ENCODE assay signal across 1 cellular context in the genomic region with DNA sequence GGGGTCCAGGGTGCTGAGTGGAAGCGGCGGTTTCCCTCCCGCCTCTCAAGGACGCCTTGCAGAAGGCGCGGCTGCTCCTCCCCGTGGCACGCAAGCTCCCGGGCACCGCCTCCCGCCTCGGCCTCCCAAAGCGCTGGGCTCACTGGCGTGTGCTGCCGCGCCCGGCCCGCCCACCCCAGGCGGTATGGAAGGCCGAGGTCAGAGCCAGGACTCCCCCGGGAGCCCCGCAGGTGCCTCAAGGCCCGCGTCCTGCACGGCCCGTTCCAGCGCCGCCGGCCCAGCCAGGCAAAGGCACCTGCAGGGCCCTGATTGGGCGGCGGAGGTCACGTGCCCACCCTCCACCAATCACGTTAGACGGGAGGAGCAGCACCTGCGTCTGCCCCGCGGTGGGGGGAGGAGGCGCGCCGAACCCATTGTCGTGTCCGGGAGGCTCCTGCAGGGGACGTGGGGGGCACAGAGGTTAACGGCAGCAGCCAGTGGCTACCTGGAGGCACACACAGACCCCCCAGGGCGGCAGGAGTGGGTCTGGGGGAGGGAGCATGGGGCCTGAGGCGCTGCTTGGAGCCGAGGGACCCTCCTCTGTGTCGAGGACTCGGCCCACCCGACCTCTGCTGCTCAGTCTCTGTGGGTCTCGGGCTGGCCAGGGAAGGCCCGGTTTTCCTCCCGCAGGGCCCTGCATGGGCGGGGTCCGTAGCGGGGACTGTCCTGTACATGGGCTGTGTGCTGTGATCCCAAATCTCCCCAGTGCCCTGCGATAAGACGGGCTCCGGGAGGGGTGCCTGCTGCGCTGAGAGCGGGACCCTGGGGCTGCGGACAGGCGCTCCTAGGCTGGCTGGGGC.
TF ChIP-seq lines count a peak whose summit lies in the region.

No MANE protein-coding gene starts in this region.

TF ChIP-seq in K562, 482 proteins besides CTCF, POLR2A, EP300 and RAD21 (continues in another document):
- TF ChIP-seq ZNF699 (CRISPR knock-in tag; IDR thresholded peaks at IDR 0.05; ENCODE audit: insufficient replicate concordance) (no peak), ZNF133 (CRISPR knock-in tag; IDR thresholded peaks at IDR 0.05) (no peak), ILK (tag; IDR thresholded peaks at IDR 0.05; ENCODE audit: borderline replicate concordance, low read depth) (no peak), CEBPB (tag; IDR thresholded peaks at IDR 0.05) (no peak), SIRT6 (IDR thresholded peaks at IDR 0.05; ENCODE audit: low read depth, low read length) (no peak), TBP (optimal IDR thresholded peaks at IDR 0.05; ENCODE audit: low read depth, low read length) (peak; percentile 53), SMAD2 (IDR thresholded peaks at IDR 0.05; ENCODE audit: low read depth, low read length) (no peak), JUND (IDR thresholded peaks at IDR 0.05; ENCODE audit: borderline replicate concordance, low read depth, low read length) (no peak), JUND (tag; IDR thresholded peaks at IDR 0.05; ENCODE audit: borderline replicate concordance, low read depth, low read length) (no peak), POLR3G (IDR thresholded peaks at IDR 0.05; ENCODE audit: extremely low read depth, insufficient read length, insufficient replicate concordance) (no peak), ZKSCAN8 (CRISPR knock-in tag; IDR thresholded peaks at IDR 0.05) (no peak), HNRNPUL1 (IDR thresholded peaks at IDR 0.05; ENCODE audit: low read length) (no peak), ZNF239 (CRISPR knock-in tag; IDR thresholded peaks at IDR 0.05) (no peak), POLR2H (tag; IDR thresholded peaks at IDR 0.05; ENCODE audit: low read depth) (no peak), NFIC (IDR thresholded peaks at IDR 0.05) (0 out of 2 replicates have a peak, but pooled peaks have one; percentile 15), ZNF695 (CRISPR knock-in tag; IDR thresholded peaks at IDR 0.05) (no peak), ZNF41 (CRISPR knock-in tag; conservative IDR thresholded peaks at IDR 0.05) (no peak), SAP30 (IDR thresholded peaks at IDR 0.05; ENCODE audit: borderline replicate concordance, insufficient read depth, low read depth, low read length, poor library complexity, severe bottlenecking) (no peak)
- TF ChIP-seq, protein P1, sequence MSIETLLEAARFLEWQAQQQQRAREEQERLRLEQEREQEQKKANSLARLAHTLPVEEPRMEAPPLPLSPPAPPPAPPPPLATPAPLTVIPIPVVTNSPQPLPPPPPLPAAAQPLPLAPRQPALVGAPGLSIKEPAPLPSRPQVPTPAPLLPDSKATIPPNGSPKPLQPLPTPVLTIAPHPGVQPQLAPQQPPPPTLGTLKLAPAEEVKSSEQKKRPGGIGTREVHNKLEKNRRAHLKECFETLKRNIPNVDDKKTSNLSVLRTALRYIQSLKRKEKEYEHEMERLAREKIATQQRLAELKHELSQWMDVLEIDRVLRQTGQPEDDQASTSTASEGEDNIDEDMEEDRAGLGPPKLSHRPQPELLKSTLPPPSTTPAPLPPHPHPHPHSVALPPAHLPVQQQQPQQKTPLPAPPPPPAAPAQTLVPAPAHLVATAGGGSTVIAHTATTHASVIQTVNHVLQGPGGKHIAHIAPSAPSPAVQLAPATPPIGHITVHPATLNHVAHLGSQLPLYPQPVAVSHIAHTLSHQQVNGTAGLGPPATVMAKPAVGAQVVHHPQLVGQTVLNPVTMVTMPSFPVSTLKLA (conservative IDR thresholded peaks at IDR 0.05): peak; percentile 69 to 75
- TF ChIP-seq, protein P2, sequence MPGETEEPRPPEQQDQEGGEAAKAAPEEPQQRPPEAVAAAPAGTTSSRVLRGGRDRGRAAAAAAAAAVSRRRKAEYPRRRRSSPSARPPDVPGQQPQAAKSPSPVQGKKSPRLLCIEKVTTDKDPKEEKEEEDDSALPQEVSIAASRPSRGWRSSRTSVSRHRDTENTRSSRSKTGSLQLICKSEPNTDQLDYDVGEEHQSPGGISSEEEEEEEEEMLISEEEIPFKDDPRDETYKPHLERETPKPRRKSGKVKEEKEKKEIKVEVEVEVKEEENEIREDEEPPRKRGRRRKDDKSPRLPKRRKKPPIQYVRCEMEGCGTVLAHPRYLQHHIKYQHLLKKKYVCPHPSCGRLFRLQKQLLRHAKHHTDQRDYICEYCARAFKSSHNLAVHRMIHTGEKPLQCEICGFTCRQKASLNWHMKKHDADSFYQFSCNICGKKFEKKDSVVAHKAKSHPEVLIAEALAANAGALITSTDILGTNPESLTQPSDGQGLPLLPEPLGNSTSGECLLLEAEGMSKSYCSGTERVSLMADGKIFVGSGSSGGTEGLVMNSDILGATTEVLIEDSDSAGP (CRISPR knock-in tag; IDR thresholded peaks at IDR 0.05): no peak
- TF ChIP-seq, protein P3, sequence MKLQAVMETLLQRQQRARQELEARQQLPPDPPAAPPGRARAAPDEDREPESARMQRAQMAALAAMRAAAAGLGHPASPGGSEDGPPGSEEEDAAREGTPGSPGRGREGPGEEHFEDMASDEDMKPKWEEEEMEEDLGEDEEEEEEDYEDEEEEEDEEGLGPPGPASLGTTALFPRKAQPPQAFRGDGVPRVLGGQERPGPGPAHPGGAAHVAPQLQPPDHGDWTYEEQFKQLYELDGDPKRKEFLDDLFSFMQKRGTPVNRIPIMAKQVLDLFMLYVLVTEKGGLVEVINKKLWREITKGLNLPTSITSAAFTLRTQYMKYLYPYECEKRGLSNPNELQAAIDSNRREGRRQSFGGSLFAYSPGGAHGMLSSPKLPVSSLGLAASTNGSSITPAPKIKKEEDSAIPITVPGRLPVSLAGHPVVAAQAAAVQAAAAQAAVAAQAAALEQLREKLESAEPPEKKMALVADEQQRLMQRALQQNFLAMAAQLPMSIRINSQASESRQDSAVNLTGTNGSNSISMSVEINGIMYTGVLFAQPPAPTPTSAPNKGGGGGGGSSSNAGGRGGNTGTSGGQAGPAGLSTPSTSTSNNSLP (IDR thresholded peaks at IDR 0.05; ENCODE audit: borderline replicate concordance, low read depth, low read length): no peak
- TF ChIP-seq, protein P4, sequence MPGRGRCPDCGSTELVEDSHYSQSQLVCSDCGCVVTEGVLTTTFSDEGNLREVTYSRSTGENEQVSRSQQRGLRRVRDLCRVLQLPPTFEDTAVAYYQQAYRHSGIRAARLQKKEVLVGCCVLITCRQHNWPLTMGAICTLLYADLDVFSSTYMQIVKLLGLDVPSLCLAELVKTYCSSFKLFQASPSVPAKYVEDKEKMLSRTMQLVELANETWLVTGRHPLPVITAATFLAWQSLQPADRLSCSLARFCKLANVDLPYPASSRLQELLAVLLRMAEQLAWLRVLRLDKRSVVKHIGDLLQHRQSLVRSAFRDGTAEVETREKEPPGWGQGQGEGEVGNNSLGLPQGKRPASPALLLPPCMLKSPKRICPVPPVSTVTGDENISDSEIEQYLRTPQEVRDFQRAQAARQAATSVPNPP (IDR thresholded peaks at IDR 0.05; ENCODE audit: borderline replicate concordance, insufficient read depth, insufficient read length): no peak
- TF ChIP-seq, protein P5, sequence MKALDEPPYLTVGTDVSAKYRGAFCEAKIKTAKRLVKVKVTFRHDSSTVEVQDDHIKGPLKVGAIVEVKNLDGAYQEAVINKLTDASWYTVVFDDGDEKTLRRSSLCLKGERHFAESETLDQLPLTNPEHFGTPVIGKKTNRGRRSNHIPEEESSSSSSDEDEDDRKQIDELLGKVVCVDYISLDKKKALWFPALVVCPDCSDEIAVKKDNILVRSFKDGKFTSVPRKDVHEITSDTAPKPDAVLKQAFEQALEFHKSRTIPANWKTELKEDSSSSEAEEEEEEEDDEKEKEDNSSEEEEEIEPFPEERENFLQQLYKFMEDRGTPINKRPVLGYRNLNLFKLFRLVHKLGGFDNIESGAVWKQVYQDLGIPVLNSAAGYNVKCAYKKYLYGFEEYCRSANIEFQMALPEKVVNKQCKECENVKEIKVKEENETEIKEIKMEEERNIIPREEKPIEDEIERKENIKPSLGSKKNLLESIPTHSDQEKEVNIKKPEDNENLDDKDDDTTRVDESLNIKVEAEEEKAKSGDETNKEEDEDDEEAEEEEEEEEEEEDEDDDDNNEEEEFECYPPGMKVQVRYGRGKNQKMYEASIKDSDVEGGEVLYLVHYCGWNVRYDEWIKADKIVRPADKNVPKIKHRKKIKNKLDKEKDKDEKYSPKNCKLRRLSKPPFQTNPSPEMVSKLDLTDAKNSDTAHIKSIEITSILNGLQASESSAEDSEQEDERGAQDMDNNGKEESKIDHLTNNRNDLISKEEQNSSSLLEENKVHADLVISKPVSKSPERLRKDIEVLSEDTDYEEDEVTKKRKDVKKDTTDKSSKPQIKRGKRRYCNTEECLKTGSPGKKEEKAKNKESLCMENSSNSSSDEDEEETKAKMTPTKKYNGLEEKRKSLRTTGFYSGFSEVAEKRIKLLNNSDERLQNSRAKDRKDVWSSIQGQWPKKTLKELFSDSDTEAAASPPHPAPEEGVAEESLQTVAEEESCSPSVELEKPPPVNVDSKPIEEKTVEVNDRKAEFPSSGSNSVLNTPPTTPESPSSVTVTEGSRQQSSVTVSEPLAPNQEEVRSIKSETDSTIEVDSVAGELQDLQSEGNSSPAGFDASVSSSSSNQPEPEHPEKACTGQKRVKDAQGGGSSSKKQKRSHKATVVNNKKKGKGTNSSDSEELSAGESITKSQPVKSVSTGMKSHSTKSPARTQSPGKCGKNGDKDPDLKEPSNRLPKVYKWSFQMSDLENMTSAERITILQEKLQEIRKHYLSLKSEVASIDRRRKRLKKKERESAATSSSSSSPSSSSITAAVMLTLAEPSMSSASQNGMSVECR (CRISPR knock-in tag; IDR thresholded peaks at IDR 0.05): no peak
- TF ChIP-seq, protein P6, sequence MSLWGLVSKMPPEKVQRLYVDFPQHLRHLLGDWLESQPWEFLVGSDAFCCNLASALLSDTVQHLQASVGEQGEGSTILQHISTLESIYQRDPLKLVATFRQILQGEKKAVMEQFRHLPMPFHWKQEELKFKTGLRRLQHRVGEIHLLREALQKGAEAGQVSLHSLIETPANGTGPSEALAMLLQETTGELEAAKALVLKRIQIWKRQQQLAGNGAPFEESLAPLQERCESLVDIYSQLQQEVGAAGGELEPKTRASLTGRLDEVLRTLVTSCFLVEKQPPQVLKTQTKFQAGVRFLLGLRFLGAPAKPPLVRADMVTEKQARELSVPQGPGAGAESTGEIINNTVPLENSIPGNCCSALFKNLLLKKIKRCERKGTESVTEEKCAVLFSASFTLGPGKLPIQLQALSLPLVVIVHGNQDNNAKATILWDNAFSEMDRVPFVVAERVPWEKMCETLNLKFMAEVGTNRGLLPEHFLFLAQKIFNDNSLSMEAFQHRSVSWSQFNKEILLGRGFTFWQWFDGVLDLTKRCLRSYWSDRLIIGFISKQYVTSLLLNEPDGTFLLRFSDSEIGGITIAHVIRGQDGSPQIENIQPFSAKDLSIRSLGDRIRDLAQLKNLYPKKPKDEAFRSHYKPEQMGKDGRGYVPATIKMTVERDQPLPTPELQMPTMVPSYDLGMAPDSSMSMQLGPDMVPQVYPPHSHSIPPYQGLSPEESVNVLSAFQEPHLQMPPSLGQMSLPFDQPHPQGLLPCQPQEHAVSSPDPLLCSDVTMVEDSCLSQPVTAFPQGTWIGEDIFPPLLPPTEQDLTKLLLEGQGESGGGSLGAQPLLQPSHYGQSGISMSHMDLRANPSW (CRISPR knock-in tag; IDR thresholded peaks at IDR 0.05): no peak
- TF ChIP-seq, protein P7, sequence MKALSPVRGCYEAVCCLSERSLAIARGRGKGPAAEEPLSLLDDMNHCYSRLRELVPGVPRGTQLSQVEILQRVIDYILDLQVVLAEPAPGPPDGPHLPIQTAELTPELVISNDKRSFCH (CRISPR knock-in tag; IDR thresholded peaks at IDR 0.05): no peak
- TF ChIP-seq, protein P7 (tag; IDR thresholded peaks at IDR 0.05): no peak
- TF ChIP-seq, protein P8, sequence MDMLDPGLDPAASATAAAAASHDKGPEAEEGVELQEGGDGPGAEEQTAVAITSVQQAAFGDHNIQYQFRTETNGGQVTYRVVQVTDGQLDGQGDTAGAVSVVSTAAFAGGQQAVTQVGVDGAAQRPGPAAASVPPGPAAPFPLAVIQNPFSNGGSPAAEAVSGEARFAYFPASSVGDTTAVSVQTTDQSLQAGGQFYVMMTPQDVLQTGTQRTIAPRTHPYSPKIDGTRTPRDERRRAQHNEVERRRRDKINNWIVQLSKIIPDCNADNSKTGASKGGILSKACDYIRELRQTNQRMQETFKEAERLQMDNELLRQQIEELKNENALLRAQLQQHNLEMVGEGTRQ (CRISPR knock-in tag; IDR thresholded peaks at IDR 0.05): peak; percentile 100
- TF ChIP-seq, protein P9, sequence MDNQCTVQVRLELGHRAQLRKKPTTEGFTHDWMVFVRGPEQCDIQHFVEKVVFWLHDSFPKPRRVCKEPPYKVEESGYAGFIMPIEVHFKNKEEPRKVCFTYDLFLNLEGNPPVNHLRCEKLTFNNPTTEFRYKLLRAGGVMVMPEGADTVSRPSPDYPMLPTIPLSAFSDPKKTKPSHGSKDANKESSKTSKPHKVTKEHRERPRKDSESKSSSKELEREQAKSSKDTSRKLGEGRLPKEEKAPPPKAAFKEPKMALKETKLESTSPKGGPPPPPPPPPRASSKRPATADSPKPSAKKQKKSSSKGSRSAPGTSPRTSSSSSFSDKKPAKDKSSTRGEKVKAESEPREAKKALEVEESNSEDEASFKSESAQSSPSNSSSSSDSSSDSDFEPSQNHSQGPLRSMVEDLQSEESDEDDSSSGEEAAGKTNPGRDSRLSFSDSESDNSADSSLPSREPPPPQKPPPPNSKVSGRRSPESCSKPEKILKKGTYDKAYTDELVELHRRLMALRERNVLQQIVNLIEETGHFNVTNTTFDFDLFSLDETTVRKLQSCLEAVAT (IDR thresholded peaks at IDR 0.05): no peak
- TF ChIP-seq, protein P10, sequence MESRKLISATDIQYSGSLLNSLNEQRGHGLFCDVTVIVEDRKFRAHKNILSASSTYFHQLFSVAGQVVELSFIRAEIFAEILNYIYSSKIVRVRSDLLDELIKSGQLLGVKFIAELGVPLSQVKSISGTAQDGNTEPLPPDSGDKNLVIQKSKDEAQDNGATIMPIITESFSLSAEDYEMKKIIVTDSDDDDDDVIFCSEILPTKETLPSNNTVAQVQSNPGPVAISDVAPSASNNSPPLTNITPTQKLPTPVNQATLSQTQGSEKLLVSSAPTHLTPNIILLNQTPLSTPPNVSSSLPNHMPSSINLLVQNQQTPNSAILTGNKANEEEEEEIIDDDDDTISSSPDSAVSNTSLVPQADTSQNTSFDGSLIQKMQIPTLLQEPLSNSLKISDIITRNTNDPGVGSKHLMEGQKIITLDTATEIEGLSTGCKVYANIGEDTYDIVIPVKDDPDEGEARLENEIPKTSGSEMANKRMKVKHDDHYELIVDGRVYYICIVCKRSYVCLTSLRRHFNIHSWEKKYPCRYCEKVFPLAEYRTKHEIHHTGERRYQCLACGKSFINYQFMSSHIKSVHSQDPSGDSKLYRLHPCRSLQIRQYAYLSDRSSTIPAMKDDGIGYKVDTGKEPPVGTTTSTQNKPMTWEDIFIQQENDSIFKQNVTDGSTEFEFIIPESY (CRISPR knock-in tag; IDR thresholded peaks at IDR 0.05): no peak; the same call in 1 of the 2 replicates
- TF ChIP-seq, protein P11, sequence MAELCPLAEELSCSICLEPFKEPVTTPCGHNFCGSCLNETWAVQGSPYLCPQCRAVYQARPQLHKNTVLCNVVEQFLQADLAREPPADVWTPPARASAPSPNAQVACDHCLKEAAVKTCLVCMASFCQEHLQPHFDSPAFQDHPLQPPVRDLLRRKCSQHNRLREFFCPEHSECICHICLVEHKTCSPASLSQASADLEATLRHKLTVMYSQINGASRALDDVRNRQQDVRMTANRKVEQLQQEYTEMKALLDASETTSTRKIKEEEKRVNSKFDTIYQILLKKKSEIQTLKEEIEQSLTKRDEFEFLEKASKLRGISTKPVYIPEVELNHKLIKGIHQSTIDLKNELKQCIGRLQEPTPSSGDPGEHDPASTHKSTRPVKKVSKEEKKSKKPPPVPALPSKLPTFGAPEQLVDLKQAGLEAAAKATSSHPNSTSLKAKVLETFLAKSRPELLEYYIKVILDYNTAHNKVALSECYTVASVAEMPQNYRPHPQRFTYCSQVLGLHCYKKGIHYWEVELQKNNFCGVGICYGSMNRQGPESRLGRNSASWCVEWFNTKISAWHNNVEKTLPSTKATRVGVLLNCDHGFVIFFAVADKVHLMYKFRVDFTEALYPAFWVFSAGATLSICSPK (IDR thresholded peaks at IDR 0.05; ENCODE audit: borderline replicate concordance): no peak
